Comparison of ENCODE assay signal across 9 cellular contexts in the genomic region with DNA sequence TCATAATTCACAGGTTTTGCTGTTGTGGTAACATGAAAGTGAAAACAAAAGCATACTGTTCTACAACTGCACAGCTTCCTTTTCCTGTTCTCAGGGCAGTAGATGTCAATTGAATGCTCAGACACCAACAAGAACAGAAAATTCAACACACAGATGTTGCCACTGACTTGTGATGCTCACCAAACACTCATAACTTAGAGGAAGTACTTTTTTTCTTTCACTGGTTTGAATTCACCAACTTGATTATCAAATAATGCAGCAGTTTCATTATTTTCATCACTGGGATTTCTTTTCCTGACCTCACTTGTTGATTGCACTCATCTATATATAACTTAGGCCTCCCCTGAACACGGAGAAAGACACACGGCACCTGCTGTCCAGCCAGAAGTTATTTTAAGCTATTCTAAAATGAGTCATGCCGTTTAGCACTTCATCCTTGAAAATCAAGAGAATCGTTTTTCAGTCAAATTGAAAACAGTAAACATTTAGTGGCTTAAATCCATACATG. TPM values are rescaled to one million over a fixed set of nuclear protein-coding genes. Genes with fewer than 3 reads are reported as not detected.
DNase-seq lines count a peak whose midpoint lies in the region; ATAC-seq and TF ChIP-seq lines count a peak whose summit lies in the region.
"Had no signal": no experiment of that assay in that cellular context is flagged by ENCODE, and none has a peak within 500 bp of the region (broad histone marks: within the 10 kb centered on the region; RNA-seq: fewer than 3 reads in every experiment).

No MANE protein-coding gene starts in this region.

- TF ChIP-seq CTCF in fibroblast of the aortic adventitia (IDR thresholded peaks at IDR 0.05; ENCODE audit: insufficient read depth, low read length), result no peak

- peak; percentile 48 for DNase-seq in AG20443 (ENCODE audit: low spot score)
- DNase-seq in SHP77 treated with DMSO at 0.1 percent for 48 hours (lab: John Stamatoyannopoulos, UW), result peak; percentile 27
- DNase-seq in fibroblast of the aortic adventitia (ENCODE audit: low read depth), result peak; percentile 61
- DNase-seq in putamen (ENCODE audit: low spot score), result peak; percentile 15
- DNase-seq in 8988T, result no peak
- DNase-seq in DMS153 (lab: John Stamatoyannopoulos, UW), result no peak

- H3K4me3 ChIP-seq in fibroblast of the aortic adventitia (ENCODE audit: low read depth, low read length), result no peak overlapping the region

- ATAC-seq in GM18873 (IDR thresholded peaks at IDR 0.05; ENCODE audit: low FRiP score, unreplicated experiment) (peak; percentile 82), HG03060 (IDR thresholded peaks at IDR 0.05; ENCODE audit: low read depth, unreplicated experiment) (peak; percentile 74)

RNA-seq across cellular contexts. Expression of a gene that starts 1.0 kb away (rescaled TPM):
- 0.33 and 0.36 TPM in 2 replicates for total RNA-seq in fibroblast of the aortic adventitia (ENCODE audit: low replicate concordance)
- total RNA-seq: epithelial cell of proximal tubule had no signal

Comparison
In these comparisons a context has a peak if more than half of its experiments do, and no peak if none do; other contexts are left out.
1. DNase-seq: peak in AG20443 (single experiment), SHP77 treated with DMSO at 0.1 percent for 48 hours (single experiment), fibroblast of the aortic adventitia (single experiment) and putamen (single experiment); none in 8988T (single experiment) and DMS153 (single experiment).